ENCODE assay signal across 22 cellular contexts in the genomic region with DNA sequence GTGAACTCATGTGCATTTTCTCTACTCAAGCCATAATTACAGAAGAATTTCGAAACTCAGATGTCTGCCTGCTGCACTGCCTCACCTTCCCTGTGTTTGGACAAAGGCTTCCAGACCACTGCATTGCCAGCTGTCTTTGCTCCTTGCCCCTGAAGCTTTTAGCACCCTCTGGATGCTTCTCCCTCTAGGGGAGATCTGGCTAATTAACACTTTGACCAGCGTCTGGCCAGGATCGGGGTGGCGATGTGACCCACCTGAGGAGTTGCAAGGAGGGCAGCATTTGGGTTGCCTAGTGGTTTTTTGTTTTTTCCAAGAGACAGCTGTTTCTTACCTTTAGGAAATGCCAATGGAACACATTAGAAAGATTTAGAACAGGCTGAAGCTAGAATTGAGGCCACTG.
"Had no signal": no experiment of that assay in that cellular context is flagged by ENCODE, and none has a peak within 500 bp of the region (broad histone marks: within the 10 kb centered on the region; RNA-seq: fewer than 3 reads in every experiment).

No MANE protein-coding gene starts in this region.

- H3K27me3 ChIP-seq: SJSA1 had no signal

- H3K4me3 ChIP-seq: SJSA1, SK-N-MC had no signal

- H3K9me3 ChIP-seq: SJSA1 had no signal

- DNase-seq: IMR-90, Karpas-422, KG1, MM.1S, NCI-H1092 treated with DMSO at 0.1 percent for 48 hours, NCI-H1436, NCI-H187, NCI-H2029, NCI-H2081 treated with DMSO at 0.1 percent for 48 hours, NCI-H2171, NCI-H226, NCI-H446, NCI-H510A, NCI-H524 treated with DMSO at 0.1 percent for 48 hours, NCI-H69, NCI-H774, Right ventricle myocardium superior, RPMI8226, SIG-M5 had no signal

- H3K4me1 ChIP-seq: SJSA1 had no signal

- H3K36me3 ChIP-seq: SJSA1 had no signal

- H3K27ac ChIP-seq: SJSA1, SK-N-MC had no signal

- ATAC-seq: HepG2 had no signal
